ENCODE assay signal across 26 cellular contexts in the genomic region with DNA sequence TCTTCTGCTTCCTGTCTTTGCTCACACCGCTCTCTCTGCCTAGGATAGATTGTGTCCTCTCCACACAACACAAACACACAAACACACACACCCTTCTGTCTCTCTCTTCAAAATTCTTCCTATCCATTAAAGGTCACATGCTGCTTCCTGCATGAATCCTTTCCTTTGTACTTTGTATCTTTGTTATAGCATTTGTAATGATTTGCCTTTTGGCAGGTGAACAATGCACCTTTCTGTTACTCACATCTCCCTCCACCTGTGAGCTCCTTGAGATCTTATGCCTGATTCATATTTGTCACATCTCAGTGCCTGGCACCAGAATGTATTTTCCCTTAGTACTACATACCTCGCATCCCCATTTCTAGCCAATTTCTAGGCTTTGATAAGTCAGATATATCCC.
"Had no signal": no experiment of that assay in that cellular context is flagged by ENCODE, and none has a peak within 500 bp of the region (broad histone marks: within the 10 kb centered on the region; RNA-seq: fewer than 3 reads in every experiment).

No MANE protein-coding gene starts in this region.

- H3K27me3 Mint-ChIP-seq: type B pancreatic cell had no signal

- H3K36me3 Mint-ChIP-seq: immature natural killer cell; naive thymus-derived CD8-positive, alpha-beta T cell; stimulated activated effector memory CD8-positive, alpha-beta T cell treated with anti-CD3 and anti-CD28 coated beads, Interleukin-12 subunit alpha, Interleukin-12 subunit beta, amount 100 ng/mL, for 72 hours had no signal

- DNase-seq: cortex of kidney; effector memory CD8-positive, alpha-beta T cell; hypothalamus; immature natural killer cell; islet precursor cell; kidney glomerular epithelial cell; mesenchymal stem cell; naive thymus-derived CD8-positive, alpha-beta T cell; nephron progenitor cell; nucleus accumbens; stimulated activated CD4-positive, alpha-beta T cell treated with anti-CD3 and anti-CD28 coated beads, Interleukin-2, amount 100 ng/mL, for 24 hours; stimulated activated CD4-positive, alpha-beta T cell treated with anti-CD3 and anti-CD28 coated beads, Interleukin-4, amount 100 ng/mL, for 24 hours; stimulated activated naive CD4-positive, alpha-beta T cell treated with Interleukin-2 at 50 U/mL for 16 hours; stomach; testis; tibial artery had no signal

- H3K4me1 Mint-ChIP-seq: immature natural killer cell; mesothelial cell of epicardium; nephron progenitor cell; stimulated activated effector memory CD8-positive, alpha-beta T cell treated with anti-CD3 and anti-CD28 coated beads, Interleukin-12 subunit alpha, Interleukin-12 subunit beta, amount 100 ng/mL, for 72 hours had no signal

- FAIRE-seq: endometrium, frontal cortex had no signal

- H3K9me3 Mint-ChIP-seq: effector memory CD8-positive, alpha-beta T cell; immature natural killer cell; mesothelial cell of epicardium; nephron progenitor cell; stimulated activated effector memory CD8-positive, alpha-beta T cell treated with anti-CD3 and anti-CD28 coated beads, Interleukin-12 subunit alpha, Interleukin-12 subunit beta, amount 100 ng/mL, for 72 hours; type B pancreatic cell had no signal

- H3K27me3 ChIP-seq: right atrium auricular region, stomach, testis, tibial artery had no signal

- H3K36me3 ChIP-seq: prostate gland, right atrium auricular region had no signal

- H3K27ac Mint-ChIP-seq: effector memory CD8-positive, alpha-beta T cell; immature natural killer cell; mesothelial cell of epicardium; naive thymus-derived CD8-positive, alpha-beta T cell; nephron progenitor cell; stimulated activated effector memory CD8-positive, alpha-beta T cell treated with anti-CD3 and anti-CD28 coated beads, Interleukin-12 subunit alpha, Interleukin-12 subunit beta, amount 100 ng/mL, for 72 hours; type B pancreatic cell had no signal

- H3K4me3 ChIP-seq: lung, prostate gland, right atrium auricular region, stomach, testis, tibial artery had no signal

- ATAC-seq: effector memory CD8-positive, alpha-beta T cell; left lobe of liver; naive thymus-derived CD8-positive, alpha-beta T cell; sciatic nerve; stimulated activated effector memory CD8-positive, alpha-beta T cell treated with anti-CD3 and anti-CD28 coated beads, Interleukin-12 subunit alpha, Interleukin-12 subunit beta, amount 100 ng/mL, for 72 hours had no signal

- H3K9me3 ChIP-seq: prostate gland, right atrium auricular region, stomach, testis, tibial artery had no signal

- H3K27ac ChIP-seq: prostate gland, right atrium auricular region, stomach, testis, tibial artery had no signal

- H3K4me3 Mint-ChIP-seq: effector memory CD8-positive, alpha-beta T cell; immature natural killer cell; mesothelial cell of epicardium; naive thymus-derived CD8-positive, alpha-beta T cell; nephron progenitor cell; stimulated activated effector memory CD8-positive, alpha-beta T cell treated with anti-CD3 and anti-CD28 coated beads, Interleukin-12 subunit alpha, Interleukin-12 subunit beta, amount 100 ng/mL, for 72 hours; type B pancreatic cell had no signal

- H3K4me1 ChIP-seq: prostate gland, right atrium auricular region, stomach, testis, tibial artery had no signal
